ENCODE assay signal across 10 cellular contexts in the genomic region with DNA sequence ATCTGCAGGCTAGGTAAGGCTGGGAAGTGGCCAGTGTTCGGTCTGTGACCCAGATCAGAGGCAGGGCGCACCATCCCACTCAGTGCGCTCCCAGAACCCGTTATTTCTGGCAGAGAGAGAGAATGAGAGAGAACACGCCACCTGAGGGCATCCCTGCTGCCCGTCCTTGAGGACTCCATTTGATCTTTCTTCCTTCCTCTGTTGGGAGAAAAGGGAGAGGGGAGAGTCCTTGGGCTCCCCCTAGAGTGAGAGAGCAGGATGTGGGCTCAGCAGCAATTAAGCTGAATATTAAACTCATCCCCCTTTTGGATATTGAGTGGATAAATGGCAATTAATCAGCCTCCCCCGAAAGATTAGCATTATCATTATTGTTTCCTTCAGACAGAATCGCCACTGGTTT.
A peak's percentile ranks its signal among the peaks of the same experiment; 100 is the strongest.
DNase-seq lines count a peak whose midpoint lies in the region; ATAC-seq and TF ChIP-seq lines count a peak whose summit lies in the region.
"Had no signal": no experiment of that assay in that cellular context is flagged by ENCODE, and none has a peak within 500 bp of the region (broad histone marks: within the 10 kb centered on the region; RNA-seq: fewer than 3 reads in every experiment).

No MANE protein-coding gene starts in this region.

- no peaks in the 10 kb centered on the region; the same call in 1 of the 2 replicates for H4K20me1 ChIP-seq in GM23248 (ENCODE audit: insufficient read depth)

- H3K27ac ChIP-seq in GM23248 (no peak overlapping the region), Panc1 (ENCODE audit: low read length) (no peak overlapping the region), foreskin keratinocyte (no peak overlapping the region), dorsolateral prefrontal cortex (no peak overlapping the region)

- POLR2A ChIA-PET in Panc1 (lab: Charles Lee), result no interaction called here

- H3K4me1 ChIP-seq in GM23248 (ENCODE audit: insufficient read depth), result no peaks in the 10 kb centered on the region
- no peaks in the 10 kb centered on the region for H3K4me1 ChIP-seq in Panc1 (ENCODE audit: control insufficient read depth, insufficient read depth, low read length)
- H3K4me1 ChIP-seq in foreskin keratinocyte, result no peaks in the 10 kb centered on the region

- no peak overlapping the region for H3K9ac ChIP-seq in GM23248

- H3K9me3 ChIP-seq in GM23248 (ENCODE audit: low read depth) (no peaks in the 10 kb centered on the region), Panc1 (ENCODE audit: control insufficient read depth, insufficient read depth, low read depth, low read length) (no peaks in the 10 kb centered on the region)

- peak; percentile 14 for DNase-seq in AG08395 (ENCODE audit: low spot score)
- DNase-seq in GM23248, result peak; percentile 41
- no peak for DNase-seq in Panc1 (ENCODE audit: low read depth, low spot score)
- DNase-seq in foreskin keratinocyte, result no peak
- DNase-seq in NCI-H2029 (lab: John Stamatoyannopoulos, UW), result no peak
- no peak for DNase-seq in stimulated activated CD4-positive, alpha-beta T cell treated with anti-CD3 and anti-CD28 coated beads, Interleukin-1b, Interleukin-23, amount 100 ng/mL, for 48 hours
- no peak for DNase-seq in dorsolateral prefrontal cortex
- no peak for DNase-seq in occipital lobe (lab: John Stamatoyannopoulos, UW)
- DNase-seq: NCI-H1436 had no signal

- H3K4me3 ChIP-seq in GM23248 (no peak overlapping the region), Panc1 (ENCODE audit: low read depth in 2 of 2, low read length in 2 of 2) (no peak overlapping the region), dorsolateral prefrontal cortex (no peak overlapping the region)
- H3K4me3 ChIP-seq: lung had no signal

- H3F3A ChIP-seq in GM23248 (ENCODE audit: insufficient read depth), result no peaks in the 10 kb centered on the region

- no peak overlapping the region for H2AFZ ChIP-seq in GM23248

- no TSS peak for BruUV-seq in Panc1 (replicated peaks; lab: Mats Ljungman, UMichigan)

- H3K27me3 ChIP-seq in GM23248 (replicated peaks; ENCODE audit: insufficient read depth), result no peaks in the 10 kb centered on the region
- H3K27me3 ChIP-seq in Panc1 (ENCODE audit: control insufficient read depth, insufficient read depth, low read length), result no peaks in the 10 kb centered on the region
- no peaks in the 10 kb centered on the region for H3K27me3 ChIP-seq in foreskin keratinocyte
- H3K27me3 ChIP-seq in dorsolateral prefrontal cortex, result no peaks in the 10 kb centered on the region

- peak; percentile 55 for TF ChIP-seq CTCF in Panc1 (IDR thresholded peaks at IDR 0.05)
- peak; percentile 55 for TF ChIP-seq CTCF in foreskin keratinocyte (conservative IDR thresholded peaks at IDR 0.05)
- peak in 6 of 56 donors; percentile 7 to 31 (median 18) for TF ChIP-seq CTCF in dorsolateral prefrontal cortex (IDR thresholded peaks at IDR 0.05 in 54 of 56, conservative IDR thresholded peaks at IDR 0.05 in 2 of 56; ENCODE audit: low read depth in 1 of 56, partially characterized antibody in 56 of 56)

- no peaks in the 10 kb centered on the region for H3K9me2 ChIP-seq in GM23248 (ENCODE audit: insufficient read depth)

- H3K4me2 ChIP-seq in GM23248 (ENCODE audit: unreplicated experiment), result no peak overlapping the region

- H3K36me3 ChIP-seq in GM23248 (ENCODE audit: low read depth) (peaks cover 4% of the 10 kb centered on the region; the same call in 1 of the 2 replicates), Panc1 (ENCODE audit: control insufficient read depth, insufficient read depth, low read length) (no peaks in the 10 kb centered on the region)

- no peaks in the 10 kb centered on the region for H3K79me2 ChIP-seq in GM23248 (ENCODE audit: insufficient read depth)

- in situ Hi-C loops in GM23248 (cut with MboI) (loop anchor here (25.0 kb wide), 1 partner anchor 581 kb away; no protein-coding TSS in a partner anchor), Panc1 (cut with HindIII; ENCODE audit: low pct_unique_long_range_greater_than_20kb, low sequenced_read_pairs) (no loop called here)

- CTCF ChIA-PET in Panc1 (lab: Charles Lee), result no interaction called here

- ATAC-seq in Panc1 (0 out of 2 replicates have a peak, but pooled peaks have one; percentile 45), foreskin keratinocyte (peak; percentile 53)

- 89 to 90% methylated on average over 8 of the region's 8 CpGs for WGBS in GM23248 (ENCODE audit: low coverage in 1 of 2, low lambda C conversion rate in 2 of 2, missing lambda C conversion rate in 2 of 2), 2 experiments

- intact Hi-C loops in Panc1 (cut with micrococcal nuclease; ENCODE audit: unreplicated experiment) (loop anchor here (10.0 kb wide), 1 partner anchor 299 kb away; no protein-coding TSS in a partner anchor), dorsolateral prefrontal cortex (cut with DNase I) (loop anchor here in 1 of 2 donors (10.0 kb wide), 1 partner anchor 329 kb away; no protein-coding TSS in a partner anchor)

Comparison
In these comparisons a context has a peak if more than half of its experiments do, and no peak if none do; other contexts are left out.
1. DNase-seq: peak in AG08395 (single experiment) and GM23248 (single experiment); none in Panc1 (single experiment), foreskin keratinocyte (0 of 2), NCI-H2029 (single experiment), stimulated activated CD4-positive, alpha-beta T cell treated with anti-CD3 and anti-CD28 coated beads, Interleukin-1b, Interleukin-23, amount 100 ng/mL, for 48 hours (single experiment), dorsolateral prefrontal cortex (0 of 10) and occipital lobe (single experiment).